Comparison of ENCODE assay signal across 1 cellular context in the genomic region with DNA sequence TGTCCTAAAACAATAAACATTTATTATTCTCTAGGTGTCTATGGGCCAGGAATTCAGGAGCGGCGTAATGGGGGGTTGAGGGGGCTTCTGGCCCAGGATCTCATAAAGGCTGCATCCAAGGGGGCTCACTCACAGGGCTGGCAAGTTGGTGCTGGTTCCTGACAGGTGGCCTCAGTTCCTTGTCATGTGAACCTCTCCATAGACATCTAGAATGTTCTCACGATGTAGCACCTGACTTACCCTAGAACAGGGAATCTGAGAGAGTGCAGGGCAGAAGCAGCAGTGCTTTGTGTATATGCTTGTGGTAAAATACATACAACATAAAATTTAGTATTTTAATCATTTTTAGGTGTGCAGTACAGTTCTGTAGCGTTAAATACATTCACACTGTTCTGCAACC.
TF ChIP-seq lines count a peak whose summit lies in the region.

No MANE protein-coding gene starts in this region.

TF ChIP-seq in HepG2, 621 proteins besides CTCF, POLR2A, EP300 and RAD21:
- TF ChIP-seq, protein P1, sequence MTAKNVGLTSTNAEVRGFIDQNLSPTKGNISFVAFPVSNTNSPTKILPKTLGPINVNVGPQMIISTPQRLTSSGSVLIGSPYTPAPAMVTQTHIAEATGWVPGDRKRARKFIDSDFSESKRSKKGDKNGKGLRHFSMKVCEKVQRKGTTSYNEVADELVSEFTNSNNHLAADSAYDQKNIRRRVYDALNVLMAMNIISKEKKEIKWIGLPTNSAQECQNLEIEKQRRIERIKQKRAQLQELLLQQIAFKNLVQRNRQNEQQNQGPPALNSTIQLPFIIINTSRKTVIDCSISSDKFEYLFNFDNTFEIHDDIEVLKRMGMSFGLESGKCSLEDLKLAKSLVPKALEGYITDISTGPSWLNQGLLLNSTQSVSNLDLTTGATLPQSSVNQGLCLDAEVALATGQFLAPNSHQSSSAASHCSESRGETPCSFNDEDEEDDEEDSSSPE (CRISPR knock-in tag; IDR thresholded peaks at IDR 0.05) = no peak
- TF ChIP-seq, protein P2, sequence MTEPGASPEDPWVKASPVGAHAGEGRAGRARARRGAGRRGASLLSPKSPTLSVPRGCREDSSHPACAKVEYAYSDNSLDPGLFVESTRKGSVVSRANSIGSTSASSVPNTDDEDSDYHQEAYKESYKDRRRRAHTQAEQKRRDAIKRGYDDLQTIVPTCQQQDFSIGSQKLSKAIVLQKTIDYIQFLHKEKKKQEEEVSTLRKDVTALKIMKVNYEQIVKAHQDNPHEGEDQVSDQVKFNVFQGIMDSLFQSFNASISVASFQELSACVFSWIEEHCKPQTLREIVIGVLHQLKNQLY (CRISPR knock-in tag; IDR thresholded peaks at IDR 0.05) = no peak
- TF ChIP-seq, protein P3, sequence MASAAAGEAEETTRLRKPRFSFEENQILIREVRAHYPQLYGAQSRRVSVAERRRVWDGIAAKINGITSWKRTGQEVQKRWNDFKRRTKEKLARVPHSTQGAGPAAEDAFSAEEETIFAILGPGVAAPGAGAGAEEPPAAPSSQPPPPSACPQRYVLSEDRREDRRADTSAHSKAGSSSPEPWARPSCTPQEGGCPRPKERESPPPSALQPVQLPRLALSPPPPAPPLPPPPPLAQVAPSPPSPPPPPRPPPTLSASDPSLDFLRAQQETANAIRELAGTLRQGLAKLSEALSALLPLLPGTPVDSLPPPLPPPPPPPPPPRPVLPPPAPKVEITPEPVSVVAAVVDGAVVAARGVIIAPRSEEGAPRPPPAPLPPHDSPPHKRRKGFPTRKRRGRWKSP (CRISPR knock-in tag; IDR thresholded peaks at IDR 0.05) = no peak
- TF ChIP-seq MYC (CRISPR knock-in tag; IDR thresholded peaks at IDR 0.05; ENCODE audit: borderline replicate concordance) (no peak), ZNF562 (CRISPR knock-in tag; IDR thresholded peaks at IDR 0.05; ENCODE audit: borderline replicate concordance) (no peak), ZNF720 (CRISPR knock-in tag; IDR thresholded peaks at IDR 0.05) (no peak)
